ENCODE assay signal across 14 cellular contexts in the genomic region with DNA sequence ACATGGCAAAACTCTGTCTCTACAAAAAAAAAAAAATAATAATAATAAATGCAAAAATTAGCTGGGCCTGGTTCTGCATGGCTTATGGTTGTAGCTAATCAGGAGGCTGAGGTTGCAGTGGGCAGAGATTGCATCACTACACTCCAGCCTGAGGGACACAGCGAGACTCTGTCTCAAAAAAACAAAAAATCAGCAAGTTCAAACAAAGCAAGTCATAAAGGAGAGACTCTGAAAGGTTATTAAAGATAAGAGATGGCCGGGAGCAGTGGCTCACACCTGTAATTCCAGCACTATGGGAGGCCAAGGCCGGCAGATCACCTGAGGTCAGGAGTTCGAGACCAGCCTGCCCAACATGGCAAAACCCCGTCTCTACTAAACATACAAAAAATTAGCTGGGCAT. TPM values are rescaled to one million over a fixed set of nuclear protein-coding genes. Genes with fewer than 3 reads are reported as not detected.
DNase-seq lines count a peak whose midpoint lies in the region; ATAC-seq and TF ChIP-seq lines count a peak whose summit lies in the region.
"Had no signal": no experiment of that assay in that cellular context is flagged by ENCODE, and none has a peak within 500 bp of the region (broad histone marks: within the 10 kb centered on the region; RNA-seq: fewer than 3 reads in every experiment).

No MANE protein-coding gene starts in this region.

- DNase-seq in Caco-2 (peak; percentile 61 to 69), left colon (no peak), GDM1 (lab: John Stamatoyannopoulos, UW) (no peak), aorta (no peak), NCI-H2029 treated with DMSO at 0.1 percent for 48 hours (lab: John Stamatoyannopoulos, UW) (no peak)
- DNase-seq in activated T-helper 2 cell treated with anti-CD3 and anti-CD28 coated beads, Interferon-gamma antibody, Interleukin-2, Interleukin-4, amounts not matched to agents 10 μg/mL and 5 μg/mL and 100 μg/mL, durations not matched to agents 14 hours and 24 hours and 36 hours (ENCODE audit: low spot score) = no peak
- DNase-seq: activated effector memory CD4-positive, alpha-beta T cell treated with Interleukin-2 at 50 U/mL for 16 hours; GM23248; lower lobe of right lung; MG63 had no signal

- H3K4me1 ChIP-seq in Caco-2 (peaks cover 5% of the 10 kb centered on the region), HEK293 (ENCODE audit: control insufficient read depth, insufficient read depth, low read length) (no peaks in the 10 kb centered on the region), aorta (ENCODE audit: control insufficient read depth in 1 of 2, insufficient read depth in 2 of 2, low read length in 2 of 2) (no peaks in the 10 kb centered on the region)
- H3K4me1 ChIP-seq: suprapubic skin had no signal

- H3K4me3 ChIP-seq in Caco-2 (ENCODE audit: low read depth, low read length) (no peak overlapping the region), HEK293 (ENCODE audit: low read depth, low read length) (no peak overlapping the region), aorta (ENCODE audit: low read length in 2 of 2) (no peak overlapping the region)
- H3K4me3 ChIP-seq: BLaER1 treated with 17β-estradiol and CSF1 and Interleukin-3, amounts not matched to agents 10 nM and 100 nM; GM23248; lower lobe of right lung; MG63; suprapubic skin had no signal

- H3K4me1 Mint-ChIP-seq in Caco-2 (ENCODE audit: low read depth, unreplicated experiment) = peaks cover 13% of the 10 kb centered on the region
- H3K4me1 Mint-ChIP-seq in activated T-helper 2 cell treated with anti-CD3 and anti-CD28 coated beads, Interferon-gamma antibody, Interleukin-2, Interleukin-4, amounts not matched to agents 10 μg/mL and 5 μg/mL and 100 μg/mL, durations not matched to agents 14 hours and 24 hours and 36 hours (ENCODE audit: low read depth) = peaks cover 28% of the 10 kb centered on the region

- H3K27ac Mint-ChIP-seq in Caco-2 (ENCODE audit: unreplicated experiment) = peak overlapping the region; percentile 76
- peak overlapping the region; percentile 24 for H3K27ac Mint-ChIP-seq in activated T-helper 2 cell treated with anti-CD3 and anti-CD28 coated beads, Interferon-gamma antibody, Interleukin-2, Interleukin-4, amounts not matched to agents 10 μg/mL and 5 μg/mL and 100 μg/mL, durations not matched to agents 14 hours and 24 hours and 36 hours

- 93 to 94% methylated on average over 5 of the region's 5 CpGs for WGBS in aorta, 2 donors

- POLR2A ChIA-PET in Caco-2 (lab: Charles Lee) = no interaction called here
- POLR2A ChIA-PET in HEK293 (lab: Yijun Ruan, JAX) = no interaction called here

- H3K27ac ChIP-seq in HEK293 (ENCODE audit: extremely low read depth, low read depth, low read length) (no peak overlapping the region), aorta (ENCODE audit: low read depth in 1 of 2, low read length in 2 of 2) (no peak overlapping the region)
- H3K27ac ChIP-seq: BLaER1 treated with 17β-estradiol and CSF1 and Interleukin-3, amounts not matched to agents 10 nM and 100 nM; GM23248; lower lobe of right lung; suprapubic skin had no signal

- H3K9me3 ChIP-seq in Caco-2 (no peaks in the 10 kb centered on the region), HEK293 (ENCODE audit: control insufficient read depth, insufficient read depth, low read depth, low read length) (no peaks in the 10 kb centered on the region), aorta (ENCODE audit: control insufficient read depth, low read length) (no peaks in the 10 kb centered on the region)
- H3K9me3 ChIP-seq: lower lobe of right lung, MG63, suprapubic skin had no signal

- no peaks in the 10 kb centered on the region for H3K36me3 ChIP-seq in Caco-2 (ENCODE audit: control insufficient read depth, insufficient read depth, low read length)
- peaks cover 4 to 7% of the 10 kb centered on the region in 2 experiments; a peak in 2 of 3 replicates for H3K36me3 ChIP-seq in HEK293 (ENCODE audit: control insufficient read depth in 2 of 2, insufficient read depth in 1 of 2, low read length in 2 of 2)
- peaks cover 0 to under 1% of the 10 kb centered on the region in 2 donors for H3K36me3 ChIP-seq in aorta (ENCODE audit: control insufficient read depth in 1 of 2, insufficient read depth in 2 of 2, low read length in 1 of 2)

- H3K27me3 ChIP-seq in Caco-2 (replicated peaks; ENCODE audit: control insufficient read depth, insufficient read depth, low read length) (no peaks in the 10 kb centered on the region), aorta (ENCODE audit: control insufficient read depth in 1 of 2, insufficient read depth in 2 of 2, low read length in 1 of 2) (no peaks in the 10 kb centered on the region)
- H3K27me3 ChIP-seq: BLaER1 treated with 17β-estradiol and CSF1 and Interleukin-3, amounts not matched to agents 10 nM and 100 nM; MG63; suprapubic skin had no signal

- ATAC-seq in left colon = peak; percentile 42
- no peak for ATAC-seq in GM18520 (IDR thresholded peaks at IDR 0.05; ENCODE audit: unreplicated experiment)
- no peak for ATAC-seq in aorta (ENCODE audit: low FRiP score)
- ATAC-seq: lower lobe of right lung had no signal

- intact Hi-C loops in Caco-2 (cut with micrococcal nuclease; ENCODE audit: unreplicated experiment) (loop anchor here (1.0 kb wide), 1 partner anchor 28 kb away; no protein-coding TSS in a partner anchor), left colon (cut with DNase I, micrococcal nuclease) (no loop called here), aorta (cut with DNase I) (no loop called here)
- intact Hi-C loops in activated T-helper 2 cell treated with anti-CD3 and anti-CD28 coated beads, Interferon-gamma antibody, Interleukin-2, Interleukin-4, amounts not matched to agents 10 μg/mL and 5 μg/mL and 100 μg/mL, durations not matched to agents 14 hours and 24 hours and 36 hours (cut with micrococcal nuclease) = no loop called here

- no peaks in the 10 kb centered on the region for H3K9me3 Mint-ChIP-seq in Caco-2 (ENCODE audit: unreplicated experiment)
- no peaks in the 10 kb centered on the region for H3K9me3 Mint-ChIP-seq in activated T-helper 2 cell treated with anti-CD3 and anti-CD28 coated beads, Interferon-gamma antibody, Interleukin-2, Interleukin-4, amounts not matched to agents 10 μg/mL and 5 μg/mL and 100 μg/mL, durations not matched to agents 14 hours and 24 hours and 36 hours

- peaks cover 30% of the 10 kb centered on the region for H3K36me3 Mint-ChIP-seq in Caco-2 (ENCODE audit: insufficient read depth, unreplicated experiment)
- H3K36me3 Mint-ChIP-seq in activated T-helper 2 cell treated with anti-CD3 and anti-CD28 coated beads, Interferon-gamma antibody, Interleukin-2, Interleukin-4, amounts not matched to agents 10 μg/mL and 5 μg/mL and 100 μg/mL, durations not matched to agents 14 hours and 24 hours and 36 hours (ENCODE audit: low read depth) = peaks cover 46% of the 10 kb centered on the region

- BruUV-seq in Caco-2 (replicated peaks; lab: Mats Ljungman, UMichigan) = no TSS peak

- CTCF ChIA-PET in Caco-2 (lab: Charles Lee) (no interaction called here), HEK293 (lab: Yijun Ruan, JAX) (no interaction called here)

- H3K4me3 Mint-ChIP-seq in Caco-2 (ENCODE audit: unreplicated experiment) = no peak overlapping the region
- H3K4me3 Mint-ChIP-seq in activated T-helper 2 cell treated with anti-CD3 and anti-CD28 coated beads, Interferon-gamma antibody, Interleukin-2, Interleukin-4, amounts not matched to agents 10 μg/mL and 5 μg/mL and 100 μg/mL, durations not matched to agents 14 hours and 24 hours and 36 hours (ENCODE audit: low read depth) = no peak overlapping the region

- no peaks in the 10 kb centered on the region for H3K27me3 Mint-ChIP-seq in Caco-2 (ENCODE audit: insufficient read depth, unreplicated experiment)
- H3K27me3 Mint-ChIP-seq in activated T-helper 2 cell treated with anti-CD3 and anti-CD28 coated beads, Interferon-gamma antibody, Interleukin-2, Interleukin-4, amounts not matched to agents 10 μg/mL and 5 μg/mL and 100 μg/mL, durations not matched to agents 14 hours and 24 hours and 36 hours (ENCODE audit: low read depth) = no peaks in the 10 kb centered on the region

- TF ChIP-seq CTCF in Caco-2 (IDR thresholded peaks at IDR 0.05; ENCODE audit: insufficient read depth in 1 of 2, low read depth in 1 of 2, low read length in 1 of 2, severe bottlenecking in 1 of 2, unreplicated experiment in 1 of 2) (no peak), HEK293 (tag by site-specific recombination; IDR thresholded peaks at IDR 0.05) (no peak)

TF ChIP-seq in HEK293, 187 proteins besides CTCF, POLR2A, EP300 and RAD21 (continues in another document):
- TF ChIP-seq MYNN (tag by site-specific recombination; IDR thresholded peaks at IDR 0.05; ENCODE audit: borderline replicate concordance) = no peak
- TF ChIP-seq EGR2 (tag by site-specific recombination; IDR thresholded peaks at IDR 0.05; ENCODE audit: low read depth) = no peak
- TF ChIP-seq, protein P1, sequence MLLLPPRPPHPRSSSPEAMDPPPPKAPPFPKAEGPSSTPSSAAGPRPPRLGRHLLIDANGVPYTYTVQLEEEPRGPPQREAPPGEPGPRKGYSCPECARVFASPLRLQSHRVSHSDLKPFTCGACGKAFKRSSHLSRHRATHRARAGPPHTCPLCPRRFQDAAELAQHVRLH (tag by site-specific recombination; IDR thresholded peaks at IDR 0.05) = 0 out of 2 replicates have a peak, but pooled peaks have one; percentile 25
- peak; percentile 45; the same call in 1 of the 2 replicates for TF ChIP-seq ZIC2 (tag by site-specific recombination; IDR thresholded peaks at IDR 0.05)
- TF ChIP-seq, protein P2, sequence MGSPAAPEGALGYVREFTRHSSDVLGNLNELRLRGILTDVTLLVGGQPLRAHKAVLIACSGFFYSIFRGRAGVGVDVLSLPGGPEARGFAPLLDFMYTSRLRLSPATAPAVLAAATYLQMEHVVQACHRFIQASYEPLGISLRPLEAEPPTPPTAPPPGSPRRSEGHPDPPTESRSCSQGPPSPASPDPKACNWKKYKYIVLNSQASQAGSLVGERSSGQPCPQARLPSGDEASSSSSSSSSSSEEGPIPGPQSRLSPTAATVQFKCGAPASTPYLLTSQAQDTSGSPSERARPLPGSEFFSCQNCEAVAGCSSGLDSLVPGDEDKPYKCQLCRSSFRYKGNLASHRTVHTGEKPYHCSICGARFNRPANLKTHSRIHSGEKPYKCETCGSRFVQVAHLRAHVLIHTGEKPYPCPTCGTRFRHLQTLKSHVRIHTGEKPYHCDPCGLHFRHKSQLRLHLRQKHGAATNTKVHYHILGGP (tag by site-specific recombination; IDR thresholded peaks at IDR 0.05) = no peak
- TF ChIP-seq OSR2 (tag by site-specific recombination; IDR thresholded peaks at IDR 0.05) = peak; percentile 40; the same call in 1 of the 2 replicates
- 0 out of 2 replicates have a peak, but pooled peaks have one; percentile 53 for TF ChIP-seq ZEB2 (tag by site-specific recombination; IDR thresholded peaks at IDR 0.05)

RNA-seq across cellular contexts. Expression of a gene that starts 28.8 kb away (rescaled TPM):
- 45.9 and 46.9 TPM in 2 replicates for total RNA-seq in Caco-2 (2022)
- 47.5 and 52.9 TPM in 2 replicates for total RNA-seq in activated T-helper 2 cell treated with anti-CD3 and anti-CD28 coated beads, Interferon-gamma antibody, Interleukin-2, Interleukin-4, amounts not matched to agents 10 μg/mL and 5 μg/mL and 100 μg/mL, durations not matched to agents 14 hours and 24 hours and 36 hours
- total RNA-seq in left colon = 10 to 100 TPM; 58.1 to 60.7 TPM
- 10 to 100 TPM; 39.2 to 54.2 TPM for total RNA-seq in aorta
- polyA plus RNA-seq in aorta = 10 to 100 TPM; 30.4 to 36.3 TPM

Comparison
In these comparisons a context has a peak if more than half of its experiments do, and no peak if none do; other contexts are left out.
1. DNase-seq: peak in Caco-2 (2 of 2); none in activated T-helper 2 cell treated with anti-CD3 and anti-CD28 coated beads, Interferon-gamma antibody, Interleukin-2, Interleukin-4, amounts not matched to agents 10 μg/mL and 5 μg/mL and 100 μg/mL, durations not matched to agents 14 hours and 24 hours and 36 hours (single experiment), left colon (0 of 2), GDM1 (single experiment), aorta (0 of 2) and NCI-H2029 treated with DMSO at 0.1 percent for 48 hours (single experiment).